In the genomic region with DNA sequence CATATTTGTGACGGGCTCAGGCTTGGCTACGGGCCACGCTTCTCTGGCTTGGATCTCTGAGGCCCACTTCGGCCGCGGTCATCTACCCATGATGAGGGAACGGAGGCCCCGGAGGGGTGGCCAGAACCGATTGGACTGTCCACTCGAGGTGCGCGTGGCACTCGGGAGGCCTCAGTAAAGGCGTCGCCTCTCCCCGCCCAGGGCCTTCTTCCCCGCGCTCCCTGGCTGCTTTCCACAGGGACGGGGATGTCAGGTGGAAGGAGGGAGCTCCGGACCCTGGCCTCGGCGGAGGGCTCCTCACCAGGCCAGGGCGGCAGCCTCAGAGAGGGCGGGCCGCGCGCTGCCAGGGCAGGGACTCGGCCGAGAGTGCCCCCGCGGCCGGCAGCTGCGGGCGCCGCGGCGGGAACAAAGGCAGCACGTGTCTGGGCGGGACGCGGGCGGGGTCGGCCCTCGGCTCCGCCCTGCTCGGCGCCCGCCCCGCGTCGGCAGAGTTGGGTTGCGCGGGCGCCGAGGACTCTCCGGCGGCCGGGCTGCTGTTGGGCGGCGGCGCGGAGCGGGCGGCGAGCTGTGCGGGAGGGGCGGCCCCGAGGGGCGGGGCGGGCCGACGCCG, we compare ENCODE assay signal across 9 cellular contexts. TPM values are rescaled to one million over a fixed set of nuclear protein-coding genes. Genes with fewer than 3 reads are reported as not detected.
DNase-seq lines count a peak whose midpoint lies in the region; ATAC-seq, FAIRE-seq and TF ChIP-seq lines count a peak whose summit lies in the region.
"Had no signal": no experiment of that assay in that cellular context is flagged by ENCODE, and none has a peak within 500 bp of the region (broad histone marks: within the 10 kb centered on the region; RNA-seq: fewer than 3 reads in every experiment).

No MANE protein-coding gene starts in this region.

- H3K79me2 ChIP-seq in HepG2 (ENCODE audit: insufficient read depth, low read length): no peaks in the 10 kb centered on the region

- peaks cover 4 to 15% of the 10 kb centered on the region in 2 experiments; a peak in 3 of 5 replicates for H3K36me3 ChIP-seq in HepG2 (replicated peaks in 1 of 2; ENCODE audit: control insufficient read depth in 1 of 2, insufficient read depth in 2 of 2, low read length in 2 of 2)

- TF ChIP-seq RAD21 in HepG2 (CRISPR knock-in tag; IDR thresholded peaks at IDR 0.05): peak; percentile 6; the same call in 1 of the 2 replicates

- H2AFZ ChIP-seq in HepG2 (ENCODE audit: low read length): no peak overlapping the region

- H3K27me3 Mint-ChIP-seq in dendritic cell treated with granulocyte-macrophage colony-stimulating factor and Interleukin-4, amounts not matched to agents 40 ng/mL and 50 ng/mL, for 4 days: peaks cover 22% of the 10 kb centered on the region

- in situ Hi-C loops in HepG2 (cut with HindIII; ENCODE audit: extremely low pct_ligation_motif_present, low pct_unique_long_range_greater_than_20kb): loop anchor here (10.0 kb wide), 1 partner anchor 269 kb away; no protein-coding TSS in a partner anchor

- H3K9me3 Mint-ChIP-seq in dendritic cell treated with granulocyte-macrophage colony-stimulating factor and Interleukin-4, amounts not matched to agents 40 ng/mL and 50 ng/mL, for 4 days: no peaks in the 10 kb centered on the region

- H3K27ac Mint-ChIP-seq in dendritic cell treated with granulocyte-macrophage colony-stimulating factor and Interleukin-4, amounts not matched to agents 40 ng/mL and 50 ng/mL, for 4 days: no peak overlapping the region

- peaks cover 37% of the 10 kb centered on the region for H3K4me1 Mint-ChIP-seq in dendritic cell treated with granulocyte-macrophage colony-stimulating factor and Interleukin-4, amounts not matched to agents 40 ng/mL and 50 ng/mL, for 4 days (ENCODE audit: low read depth)

- H4K20me1 ChIP-seq in HepG2 (ENCODE audit: insufficient read depth, low read length): no peaks in the 10 kb centered on the region

- no peaks in the 10 kb centered on the region for H3K9me3 ChIP-seq in HepG2 (ENCODE audit: low read length)

- FAIRE-seq in HepG2 (lab: Jason Lieb, UNC): no peak
- FAIRE-seq: G401.6 had no signal

- peak; percentile 28 to 38; a peak in 2 of 4 replicates for TF ChIP-seq POLR2A in HepG2 (IDR thresholded peaks at IDR 0.05; ENCODE audit: insufficient read depth in 1 of 2, low read depth in 2 of 2, low read length in 2 of 2)

- peak overlapping the region; percentile 47 to 67 (median 64); a peak in 5 of 6 replicates for H3K4me3 ChIP-seq in HepG2 (replicated peaks in 1 of 3; ENCODE audit: insufficient read depth in 1 of 3, low read depth in 2 of 3, low read length in 3 of 3)

- H3K4me3 Mint-ChIP-seq in dendritic cell treated with granulocyte-macrophage colony-stimulating factor and Interleukin-4, amounts not matched to agents 40 ng/mL and 50 ng/mL, for 4 days: peak overlapping the region; percentile 66

- POLR2A ChIA-PET in HepG2 (lab: Yijun Ruan, JAX): interaction anchor here (0.9 to 2.2 kb wide), 4 partner anchors 12 to 46 kb away, joined by 3 to 13 read pairs (median 4); a partner anchor contains a TSS

- peaks cover 43% of the 10 kb centered on the region for H3K4me1 ChIP-seq in HepG2 (ENCODE audit: insufficient read depth, low read length)

- peak; percentile 61 to 86 for DNase-seq in NCI-H524 (lab: John Stamatoyannopoulos, UW)
- no peak for DNase-seq in NCI-H524 treated with DMSO at 0.1 percent for 48 hours (lab: John Stamatoyannopoulos, UW)
- DNase-seq in NCI-H226: peak; percentile 73
- DNase-seq in activated CD4-positive, alpha-beta T cell treated with anti-CD3 and anti-CD28 coated beads for 24 hours (ENCODE audit: low read depth in 2 of 2): peak; percentile 46 to 54
- DNase-seq in HepG2 (ENCODE audit: low spot score): peak; percentile 49
- peak; percentile 75 for DNase-seq in stimulated activated CD4-positive, alpha-beta T cell treated with anti-CD3 and anti-CD28 coated beads, Interleukin-4, amount 100 ng/mL, for 1 hour

- peak; percentile 46 for ATAC-seq in HG03045 (IDR thresholded peaks at IDR 0.05; ENCODE audit: unreplicated experiment)
- ATAC-seq in HepG2: peak; percentile 78

- TF ChIP-seq EP300 in HepG2 (IDR thresholded peaks at IDR 0.05; ENCODE audit: low read depth in 2 of 2, low read length in 2 of 2) (no peak), HepG2 (CRISPR knock-in tag; IDR thresholded peaks at IDR 0.05; ENCODE audit: borderline replicate concordance) (no peak)

- BruUV-seq in HepG2 (replicated peaks; lab: Mats Ljungman, UMichigan): no TSS peak

- TF ChIP-seq CTCF in HepG2 (CRISPR knock-in tag; IDR thresholded peaks at IDR 0.05): no peak

- WGBS in HepG2 (ENCODE audit: low lambda C conversion rate): 50% methylated on average over 7 of the region's 73 CpGs

- H3K9ac ChIP-seq in HepG2 (ENCODE audit: insufficient read depth, low read depth, low read length): peak overlapping the region; percentile 63

- H3K36me3 Mint-ChIP-seq in dendritic cell treated with granulocyte-macrophage colony-stimulating factor and Interleukin-4, amounts not matched to agents 40 ng/mL and 50 ng/mL, for 4 days (ENCODE audit: low read depth): peaks cover 25% of the 10 kb centered on the region

- H3K27me3 ChIP-seq in HepG2 (ENCODE audit: control insufficient read depth in 1 of 2, insufficient read depth in 2 of 2, low read length in 2 of 2): no peaks in the 10 kb centered on the region

- H3K27ac ChIP-seq in HepG2 (ENCODE audit: extremely low read length, insufficient read depth, low read length): peak overlapping the region; percentile 64

- H3K4me2 ChIP-seq in HepG2 (ENCODE audit: low read depth, low read length): peak overlapping the region; percentile 71

- CTCF ChIA-PET in HepG2 (lab: Yijun Ruan, JAX; ENCODE audit: low intra/inter-chr PET ratio, low total read pairs): no interaction called here

- intact Hi-C loops in dendritic cell treated with granulocyte-macrophage colony-stimulating factor and Interleukin-4, amounts not matched to agents 40 ng/mL and 50 ng/mL, for 4 days (cut with micrococcal nuclease): no loop called here
- intact Hi-C loops in HepG2 (cut with micrococcal nuclease; ENCODE audit: unreplicated experiment): no loop called here

TF ChIP-seq in HepG2, 621 proteins besides CTCF, POLR2A, EP300 and RAD21 (continues in another document):
- TF ChIP-seq MED13 (CRISPR knock-in tag; IDR thresholded peaks at IDR 0.05): 0 out of 2 replicates have a peak, but pooled peaks have one; percentile 34
- TF ChIP-seq ZNF296 (CRISPR knock-in tag; conservative IDR thresholded peaks at IDR 0.05): no peak
- 0 out of 2 replicates have a peak, but pooled peaks have one; percentile 15 for TF ChIP-seq ETV5 (CRISPR knock-in tag; IDR thresholded peaks at IDR 0.05; ENCODE audit: borderline replicate concordance)
- TF ChIP-seq NONO (IDR thresholded peaks at IDR 0.05): no peak
- TF ChIP-seq NONO (CRISPR knock-in tag; conservative IDR thresholded peaks at IDR 0.05): peak; percentile 64; the same call in 1 of the 2 replicates
- peak; percentile 77 for TF ChIP-seq MYC (CRISPR knock-in tag; IDR thresholded peaks at IDR 0.05; ENCODE audit: borderline replicate concordance)

RNA-seq across cellular contexts. Expression of a gene that starts 0.6 kb away (rescaled TPM):
- 2.5 and 3.9 TPM in 2 replicates for total RNA-seq in HepG2 (2016; rRNA removed; fragmentation: Illumina TruSeq; extraction: Trizol)
- total RNA-seq in HepG2 (2016; cell fraction: cytosol; rRNA removed; fragmentation: Illumina TruSeq; extraction: Trizol; ENCODE audit: low read depth): 0.71 TPM in 2 replicates
- 2.2 and 3.5 TPM in 2 replicates for total RNA-seq in HepG2 (2016; cell fraction: insoluble cytoplasmic fraction; rRNA removed; fragmentation: Illumina TruSeq; extraction: Trizol)
- total RNA-seq in HepG2 (2016; cell fraction: membrane; rRNA removed; fragmentation: Illumina TruSeq; extraction: Trizol): 2.5 and 3.2 TPM in 2 replicates
- 4.4 and 5.2 TPM in 2 replicates for total RNA-seq in HepG2 (2016; cell fraction: nucleus; rRNA removed; fragmentation: Illumina TruSeq; extraction: Trizol)
- polyA plus RNA-seq in HepG2 (2011; rRNA removed): 1.1 and 1.4 TPM in 2 replicates
- 1.0 and 1.1 TPM in 2 replicates for polyA plus RNA-seq in HepG2 (2011; cell fraction: cytosol; rRNA removed)
- polyA plus RNA-seq in HepG2 (2011; cell fraction: nucleus; rRNA removed): 3.4 and 3.9 TPM in 2 replicates
- 2.0 and 2.1 TPM in 2 replicates for polyA plus RNA-seq in HepG2 (2012)
- 0.42 and 0.75 TPM in 2 replicates for polyA plus RNA-seq in HepG2 (2016; cell fraction: cytosol; fragmentation: Illumina TruSeq; extraction: Trizol; ENCODE audit: low read depth)
- 2.5 and 3.0 TPM in 2 replicates for polyA plus RNA-seq in HepG2 (2016; cell fraction: insoluble cytoplasmic fraction; fragmentation: Illumina TruSeq; extraction: Trizol; ENCODE audit: low read depth)
- polyA plus RNA-seq in HepG2 (2016; cell fraction: membrane; fragmentation: Illumina TruSeq; extraction: Trizol; ENCODE audit: low read depth): 1.6 and 1.9 TPM in 2 replicates
- polyA plus RNA-seq in HepG2 (2016; cell fraction: nucleus; fragmentation: Illumina TruSeq; extraction: Trizol; ENCODE audit: insufficient read depth, low read depth): 8.0 and 8.4 TPM in 2 replicates
- 0.37 and 4.7 TPM in 2 replicates for polyA minus RNA-seq in HepG2 (2011; rRNA and poly(A)+ RNA removed; ENCODE audit: low replicate concordance)
- polyA minus RNA-seq in HepG2 (2011; cell fraction: cytosol; rRNA and poly(A)+ RNA removed): 1.1 and 1.7 TPM in 2 replicates
- polyA minus RNA-seq in HepG2 (2011; cell fraction: nucleus; rRNA and poly(A)+ RNA removed): 2.4 and 2.6 TPM in 2 replicates

RNA-seq across cellular contexts. Expression of a gene that starts 41.9 kb away (rescaled TPM):
- total RNA-seq in HepG2 (2016; rRNA removed; fragmentation: Illumina TruSeq; extraction: Trizol): 152 and 233 TPM in 2 replicates
- 29.1 and 33.4 TPM in 2 replicates for total RNA-seq in HepG2 (2016; cell fraction: cytosol; rRNA removed; fragmentation: Illumina TruSeq; extraction: Trizol; ENCODE audit: low read depth)
- 171 and 231 TPM in 2 replicates for total RNA-seq in HepG2 (2016; cell fraction: insoluble cytoplasmic fraction; rRNA removed; fragmentation: Illumina TruSeq; extraction: Trizol)
- total RNA-seq in HepG2 (2016; cell fraction: membrane; rRNA removed; fragmentation: Illumina TruSeq; extraction: Trizol): 55.8 and 64.2 TPM in 2 replicates
- 97.0 and 99.3 TPM in 2 replicates for total RNA-seq in HepG2 (2016; cell fraction: nucleus; rRNA removed; fragmentation: Illumina TruSeq; extraction: Trizol)
- 64.2 and 69.8 TPM in 2 replicates for polyA plus RNA-seq in HepG2 (2011; rRNA removed)
- 43.9 and 49.0 TPM in 2 replicates for polyA plus RNA-seq in HepG2 (2011; cell fraction: cytosol; rRNA removed)
- polyA plus RNA-seq in HepG2 (2011; cell fraction: nucleus; rRNA removed): 28.9 and 39.9 TPM in 2 replicates
- 87.5 and 91.8 TPM in 2 replicates for polyA plus RNA-seq in HepG2 (2012)
- polyA plus RNA-seq in HepG2 (2016; cell fraction: cytosol; fragmentation: Illumina TruSeq; extraction: Trizol; ENCODE audit: low read depth): 21.5 TPM in 2 replicates
- polyA plus RNA-seq in HepG2 (2016; cell fraction: insoluble cytoplasmic fraction; fragmentation: Illumina TruSeq; extraction: Trizol; ENCODE audit: low read depth): 239 and 241 TPM in 2 replicates
- 30.8 and 34.3 TPM in 2 replicates for polyA plus RNA-seq in HepG2 (2016; cell fraction: membrane; fragmentation: Illumina TruSeq; extraction: Trizol; ENCODE audit: low read depth)
- 123 and 137 TPM in 2 replicates for polyA plus RNA-seq in HepG2 (2016; cell fraction: nucleus; fragmentation: Illumina TruSeq; extraction: Trizol; ENCODE audit: insufficient read depth, low read depth)
- polyA minus RNA-seq in HepG2 (2011; rRNA and poly(A)+ RNA removed; ENCODE audit: low replicate concordance): 77.9 and 189 TPM in 2 replicates
- 61.4 and 62.0 TPM in 2 replicates for polyA minus RNA-seq in HepG2 (2011; cell fraction: cytosol; rRNA and poly(A)+ RNA removed)
- 91.0 and 95.6 TPM in 2 replicates for polyA minus RNA-seq in HepG2 (2011; cell fraction: nucleus; rRNA and poly(A)+ RNA removed)
